In genomic region chr2:20451346-20451745, GRCh38 we compare ENCODE assay signal across 12 cellular contexts. TPM values are rescaled to one million over a fixed set of nuclear protein-coding genes. Genes with fewer than 3 reads are reported as not detected.
DNase-seq lines count a peak whose midpoint lies in the region; ATAC-seq and TF ChIP-seq lines count a peak whose summit lies in the region.
"Had no signal": no experiment of that assay in that cellular context is flagged by ENCODE, and none has a peak within 500 bp of the region (broad histone marks: within the 10 kb centered on the region; RNA-seq: fewer than 3 reads in every experiment).

No MANE protein-coding gene starts in this region.

- no peak for TF ChIP-seq POLR2A in esophagus muscularis mucosa (IDR thresholded peaks at IDR 0.05; ENCODE audit: low read depth)

- peaks cover 15% of the 10 kb centered on the region for H3K27me3 Mint-ChIP-seq in nephron (ENCODE audit: low read depth)

- DNase-seq in esophagus muscularis mucosa (ENCODE audit: extremely low spot score), result no peak
- DNase-seq in thoracic aorta (ENCODE audit: low spot score), result no peak
- no peak for DNase-seq in activated CD4-positive, CD25-positive, alpha-beta regulatory T cell treated with anti-CD3 and anti-CD28 coated beads, Interleukin-2, amount 50 U/mL, for 72 hours
- no peak for DNase-seq in NCI-H146 treated with DMSO at 0.1 percent for 48 hours (lab: John Stamatoyannopoulos, UW; ENCODE audit: unreplicated experiment)
- DNase-seq in NK-92 (lab: John Stamatoyannopoulos, UW; ENCODE audit: unreplicated experiment), result no peak
- DNase-seq: NCI-H524, SHP77 treated with DMSO at 0.1 percent for 48 hours had no signal

- H3K36me3 Mint-ChIP-seq in nephron (ENCODE audit: low read depth), result peaks cover 11% of the 10 kb centered on the region
- H3K36me3 Mint-ChIP-seq: WTC11 had no signal

- H3K9me3 Mint-ChIP-seq in nephron, result no peaks in the 10 kb centered on the region
- H3K9me3 Mint-ChIP-seq: activated T-helper 2 cell treated with anti-CD3 and anti-CD28 coated beads, Interferon-gamma antibody, Interleukin-2, Interleukin-4, amounts not matched to agents 10 μg/mL and 5 μg/mL and 100 μg/mL, durations not matched to agents 14 hours and 24 hours and 36 hours; WTC11 had no signal

- H3K4me1 ChIP-seq in esophagus muscularis mucosa (peaks cover 30 to 58% (median 52%) of the 10 kb centered on the region in 4 donors), thoracic aorta (ENCODE audit: control insufficient read depth in 1 of 2, low read depth in 2 of 2) (peaks cover 0 to 16% of the 10 kb centered on the region in 2 donors)

- 44% methylated on average over 4 of the region's 4 CpGs for WGBS in esophagus muscularis mucosa

- H3K4me3 ChIP-seq in esophagus muscularis mucosa (peak overlapping the region; percentile 73 to 99 (median 78)), thoracic aorta (peak overlapping the region; percentile 97)

- H3K27me3 ChIP-seq in esophagus muscularis mucosa (no peaks in the 10 kb centered on the region), thoracic aorta (replicated peaks; ENCODE audit: insufficient read depth) (no peaks in the 10 kb centered on the region)

- H3K9me3 ChIP-seq in esophagus muscularis mucosa, result no peaks in the 10 kb centered on the region
- H3K9me3 ChIP-seq in thoracic aorta, result no peaks in the 10 kb centered on the region

- H3K4me3 Mint-ChIP-seq in nephron, result peak overlapping the region; percentile 45 to 98 (median 91)
- H3K4me3 Mint-ChIP-seq: WTC11 had no signal

- H3K4me1 Mint-ChIP-seq in nephron, result peaks cover 34% of the 10 kb centered on the region

- H3K27ac Mint-ChIP-seq in nephron, result peak overlapping the region; percentile 72 to 83 (median 77)
- H3K27ac Mint-ChIP-seq: activated T-helper 2 cell treated with anti-CD3 and anti-CD28 coated beads, Interferon-gamma antibody, Interleukin-2, Interleukin-4, amounts not matched to agents 10 μg/mL and 5 μg/mL and 100 μg/mL, durations not matched to agents 14 hours and 24 hours and 36 hours; WTC11 had no signal

- peaks cover 15 to 26% (median 18%) of the 10 kb centered on the region in 4 donors for H3K36me3 ChIP-seq in esophagus muscularis mucosa
- peaks cover 23% of the 10 kb centered on the region for H3K36me3 ChIP-seq in thoracic aorta

- ATAC-seq in thoracic aorta (ENCODE audit: insufficient number of reproducible peaks, low FRiP score, low read depth), result no peak
- ATAC-seq in HG03025 (IDR thresholded peaks at IDR 0.05; ENCODE audit: low FRiP score, unreplicated experiment), result no peak
- ATAC-seq: WTC11 had no signal

- no peak for TF ChIP-seq EP300 in esophagus muscularis mucosa (IDR thresholded peaks at IDR 0.05)

- H3K27ac ChIP-seq in angular gyrus (ENCODE audit: low read depth, low read length) (peak overlapping the region; percentile 99), esophagus muscularis mucosa (replicated peaks in 1 of 4) (peak overlapping the region; percentile 94 to 100 (median 98)), thoracic aorta (peak overlapping the region; percentile 98 to 99)

- intact Hi-C loops in esophagus muscularis mucosa (cut with DNase I), result loop anchor here (2.0 kb wide), 1 partner anchor 159 kb away; no protein-coding TSS in a partner anchor

- no peak for TF ChIP-seq CTCF in esophagus muscularis mucosa (IDR thresholded peaks at IDR 0.05)
- TF ChIP-seq CTCF in nephron (IDR thresholded peaks at IDR 0.05; ENCODE audit: unreplicated experiment in 3 of 3), result no peak
- TF ChIP-seq CTCF in thoracic aorta (IDR thresholded peaks at IDR 0.05), result no peak

RNA-seq across cellular contexts. Expression of gene RHOB, which starts 4.5 kb away (rescaled TPM):
- 1,000 to 10,000 TPM in 3 of 4 donors, 100 to 1,000 TPM in 1; 809 to 1,532 (median 1,203) TPM for total RNA-seq in esophagus muscularis mucosa
- total RNA-seq in thoracic aorta, result 1,000 to 10,000 TPM in 1 of 2 donors, 100 to 1,000 TPM in 1; 805 to 1,722 TPM
